1 cellular context compared by ENCODE assay signal in genomic region chr10:61899045-61899444, GRCh38.
TF ChIP-seq lines count a peak whose summit lies in the region.

No MANE protein-coding gene starts in this region.

TF ChIP-seq in HCT116, 20 proteins besides CTCF, POLR2A, EP300 and RAD21 (continued from another document):
- TF ChIP-seq, protein P1, sequence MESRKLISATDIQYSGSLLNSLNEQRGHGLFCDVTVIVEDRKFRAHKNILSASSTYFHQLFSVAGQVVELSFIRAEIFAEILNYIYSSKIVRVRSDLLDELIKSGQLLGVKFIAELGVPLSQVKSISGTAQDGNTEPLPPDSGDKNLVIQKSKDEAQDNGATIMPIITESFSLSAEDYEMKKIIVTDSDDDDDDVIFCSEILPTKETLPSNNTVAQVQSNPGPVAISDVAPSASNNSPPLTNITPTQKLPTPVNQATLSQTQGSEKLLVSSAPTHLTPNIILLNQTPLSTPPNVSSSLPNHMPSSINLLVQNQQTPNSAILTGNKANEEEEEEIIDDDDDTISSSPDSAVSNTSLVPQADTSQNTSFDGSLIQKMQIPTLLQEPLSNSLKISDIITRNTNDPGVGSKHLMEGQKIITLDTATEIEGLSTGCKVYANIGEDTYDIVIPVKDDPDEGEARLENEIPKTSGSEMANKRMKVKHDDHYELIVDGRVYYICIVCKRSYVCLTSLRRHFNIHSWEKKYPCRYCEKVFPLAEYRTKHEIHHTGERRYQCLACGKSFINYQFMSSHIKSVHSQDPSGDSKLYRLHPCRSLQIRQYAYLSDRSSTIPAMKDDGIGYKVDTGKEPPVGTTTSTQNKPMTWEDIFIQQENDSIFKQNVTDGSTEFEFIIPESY (IDR thresholded peaks at IDR 0.05; ENCODE audit: extremely low read depth, insufficient replicate concordance, low read length) = no peak
- no peak for TF ChIP-seq ZNF274 (IDR thresholded peaks at IDR 0.05; ENCODE audit: low read depth, low read length)
- peak; percentile 52 for TF ChIP-seq FOSL1 (IDR thresholded peaks at IDR 0.05; ENCODE audit: low read depth)
- TF ChIP-seq ATF3 (IDR thresholded peaks at IDR 0.05) = no peak
